ENCODE assay signal across 22 cellular contexts in genomic region chr2:206718296-206718695, GRCh38. TPM values are rescaled to one million over a fixed set of nuclear protein-coding genes. Genes with fewer than 3 reads are reported as not detected.
DNase-seq lines count a peak whose midpoint lies in the region; ATAC-seq, FAIRE-seq and TF ChIP-seq lines count a peak whose summit lies in the region.
"Had no signal": no experiment of that assay in that cellular context is flagged by ENCODE, and none has a peak within 500 bp of the region (broad histone marks: within the 10 kb centered on the region; RNA-seq: fewer than 3 reads in every experiment).

TSS of gene DYTN (minus strand) at chr2:206718396. CDS start at chr2:206718279, 117 bp downstream.

- no peak within 1 kb of the TSS for H3K23ac ChIP-seq in H1 (ENCODE audit: insufficient read length)

- no peak for TF ChIP-seq EP300 in H1 (IDR thresholded peaks at IDR 0.05; ENCODE audit: borderline replicate concordance in 1 of 2, low read depth in 2 of 2, low read length in 2 of 2)

- H3K36me3 ChIP-seq in H1 (ENCODE audit: control insufficient read depth in 2 of 4, insufficient read depth in 4 of 4, low read length in 3 of 4), result no peaks in the 10 kb centered on the region
- H3K36me3 ChIP-seq: HAP-1, SJSA1 had no signal

- no peak within 1 kb of the TSS for H3K56ac ChIP-seq in H1 (replicated peaks; ENCODE audit: insufficient read length, low read depth, low read length)

- no peak within 1 kb of the TSS for H3K27ac ChIP-seq in H1 (ENCODE audit: low read depth, low read length)
- H3K27ac ChIP-seq: GM23248, SJSA1 had no signal

- no peak for TF ChIP-seq RAD21 in H1 (IDR thresholded peaks at IDR 0.05 in 1 of 2, conservative IDR thresholded peaks at IDR 0.05 in 1 of 2; ENCODE audit: low read depth in 2 of 2, low read length in 2 of 2)

- no peak within 1 kb of the TSS for H3K4me2 ChIP-seq in H1 (ENCODE audit: insufficient read depth in 1 of 2, low read depth in 2 of 2, low read length in 2 of 2)

- H4K5ac ChIP-seq in H1 (ENCODE audit: insufficient read length, low read depth, low read length), result no peak within 1 kb of the TSS

- H3K79me1 ChIP-seq in H1 (ENCODE audit: low read depth, low read length), result no peaks in the 10 kb centered on the region

- CTCF ChIA-PET in H1 (lab: Charles Lee; ENCODE audit: partially characterized antibody), result interaction anchor here (0.9 to 1.1 kb wide), 2 partner anchors 16 to 25 kb away, joined by 3 read pairs; no protein-coding TSS in a partner anchor

- TF ChIP-seq CTCF in H1 (IDR thresholded peaks at IDR 0.05; ENCODE audit: control extremely low read depth in 1 of 3, insufficient read depth in 1 of 3, low read depth in 1 of 3, low read length in 3 of 3), result no peak

- no peaks in the 10 kb centered on the region for H3K79me2 ChIP-seq in H1 (ENCODE audit: control insufficient read depth in 1 of 2, insufficient read depth in 2 of 2, low read length in 2 of 2)

- H3K9me3 ChIP-seq in H1 (ENCODE audit: insufficient read depth in 2 of 2, low read depth in 1 of 2, low read length in 1 of 2), result peaks cover 0 to 7% of the 10 kb centered on the region in 2 experiments; a peak in 1 of 4 replicates
- H3K9me3 ChIP-seq: HAP-1, SJSA1 had no signal

- H3K18ac ChIP-seq in H1 (ENCODE audit: extremely low read depth, low read length), result no peak within 1 kb of the TSS

- 96% methylated on average over 1 of the region's 1 CpG; no CpG with 5 or more reads in 1 of the 2 experiments for WGBS in H1 (ENCODE audit: extremely low coverage in 1 of 2, insufficient coverage in 1 of 2, insufficient read length in 1 of 2, insufficient replicate concordance in 2 of 2, low coverage in 1 of 2, low lambda C conversion rate in 2 of 2, missing lambda C conversion rate in 1 of 2), 2 experiments

- no peak within 1 kb of the TSS for H3K4ac ChIP-seq in H1 (replicated peaks; ENCODE audit: insufficient read length, low read depth, low read length)

- H2BK20ac ChIP-seq in H1 (ENCODE audit: low read length), result no peak within 1 kb of the TSS

- no peak within 1 kb of the TSS for H3K9ac ChIP-seq in H1 (replicated peaks in 1 of 4; ENCODE audit: extremely low read depth in 1 of 4, low read depth in 3 of 4, low read length in 3 of 4)
- H3K9ac ChIP-seq: GM23248 had no signal

- H4K8ac ChIP-seq in H1 (ENCODE audit: extremely low read depth, insufficient read depth, low read length), result no peak within 1 kb of the TSS

- ATAC-seq in GM18870 (IDR thresholded peaks at IDR 0.05; ENCODE audit: unreplicated experiment) (peak; percentile 31), GM21526 (IDR thresholded peaks at IDR 0.05; ENCODE audit: low FRiP score, unreplicated experiment) (peak; percentile 39), HG03095 (IDR thresholded peaks at IDR 0.05; ENCODE audit: unreplicated experiment) (peak; percentile 32), HG02588 (IDR thresholded peaks at IDR 0.05; ENCODE audit: unreplicated experiment) (no peak), GM21737 (IDR thresholded peaks at IDR 0.05; ENCODE audit: unreplicated experiment) (no peak)
- ATAC-seq: Right ventricle myocardium inferior had no signal

- no peak within 1 kb of the TSS for H2AK5ac ChIP-seq in H1 (ENCODE audit: low read depth, low read length)

- no peak within 1 kb of the TSS for H4K91ac ChIP-seq in H1 (replicated peaks; ENCODE audit: insufficient read length, low read length)

- H2BK120ac ChIP-seq in H1 (replicated peaks; ENCODE audit: low read depth, low read length), result no peak within 1 kb of the TSS

- POLR2A ChIA-PET in H1 (lab: Charles Lee; ENCODE audit: partially characterized antibody), result no interaction called here

- no peaks in the 10 kb centered on the region for H3K23me2 ChIP-seq in H1 (ENCODE audit: low read depth, low read length)

- peak; percentile 19 for FAIRE-seq in H1 (lab: Jason Lieb, UNC)
- FAIRE-seq: HTR-8/SVneo had no signal

- peaks cover 0 to 3% (median under 1%) of the 10 kb centered on the region in 4 experiments; a peak in 3 of 7 replicates for H3K4me1 ChIP-seq in H1 (replicated peaks in 1 of 4; ENCODE audit: control insufficient read depth in 3 of 4, insufficient read depth in 4 of 4, low read length in 3 of 4)
- H3K4me1 ChIP-seq: HAP-1, SJSA1 had no signal

- no peak within 1 kb of the TSS for H2BK5ac ChIP-seq in H1 (ENCODE audit: low read depth, low read length)

- no peak within 1 kb of the TSS for H3K4me3 ChIP-seq in H1 (ENCODE audit: extremely low read depth in 1 of 4, insufficient read depth in 2 of 4, low read depth in 3 of 4, low read length in 4 of 4)
- H3K4me3 ChIP-seq: GM23248, HAP-1, SJSA1 had no signal

- TF ChIP-seq POLR2A in H1 (IDR thresholded peaks at IDR 0.05; ENCODE audit: control extremely low read depth in 1 of 2, low read depth in 2 of 2, low read length in 2 of 2), result no peak

- no peaks in the 10 kb centered on the region for H4K20me1 ChIP-seq in H1 (replicated peaks in 1 of 2; ENCODE audit: control insufficient read depth in 1 of 2, insufficient read depth in 2 of 2, low read length in 2 of 2)

- H2BK12ac ChIP-seq in H1 (ENCODE audit: low read depth, low read length), result no peak within 1 kb of the TSS

- no peak within 1 kb of the TSS for H2BK15ac ChIP-seq in H1 (ENCODE audit: low read length)

- no peak within 1 kb of the TSS for H3K14ac ChIP-seq in H1 (ENCODE audit: insufficient read length)

- DNase-seq in H1 (ENCODE audit: low read depth in 1 of 2, low spot score in 2 of 2), result no peak
- DNase-seq in NCI-H2196 (lab: John Stamatoyannopoulos, UW; ENCODE audit: unreplicated experiment), result no peak
- DNase-seq: CD4-positive, CD25-positive, alpha-beta regulatory T cell; DMS79; GM23248; KG1; NCI-H1105; NCI-H146; NCI-H2029 treated with DMSO at 0.1 percent for 48 hours; NCI-H446; NCI-H526; T-helper 1 cell had no signal

- peak within 1 kb of the TSS; percentile 49; the same call in 1 of the 2 replicates for H2AFZ ChIP-seq in H1 (ENCODE audit: low read length)
- H2AFZ ChIP-seq: GM23248 had no signal

- peaks cover 0 to 2% (median 0%) of the 10 kb centered on the region in 4 experiments; a peak in 1 of 7 replicates for H3K27me3 ChIP-seq in H1 (replicated peaks in 1 of 4; ENCODE audit: control insufficient read depth in 3 of 4, extremely low read depth in 1 of 4, insufficient read depth in 3 of 4, low read length in 3 of 4)

TF ChIP-seq in H1, 55 proteins besides CTCF, POLR2A, EP300 and RAD21 (continues in another document):
- no peak for TF ChIP-seq CHD1 (IDR thresholded peaks at IDR 0.05; ENCODE audit: low read depth, low read length)
- no peak for TF ChIP-seq NANOG (IDR thresholded peaks at IDR 0.05; ENCODE audit: insufficient read depth, low read depth, low read length, poor library complexity, severe bottlenecking)
- no peak for TF ChIP-seq JUN (IDR thresholded peaks at IDR 0.05; ENCODE audit: low read depth, low read length)
- TF ChIP-seq GABPA (IDR thresholded peaks at IDR 0.05; ENCODE audit: borderline replicate concordance, insufficient read depth, low read length), result no peak
- no peak for TF ChIP-seq CEBPB (IDR thresholded peaks at IDR 0.05; ENCODE audit: low read depth, low read length)
- no peak for TF ChIP-seq SIRT6 (IDR thresholded peaks at IDR 0.05; ENCODE audit: low read length)
- TF ChIP-seq EZH2 (IDR thresholded peaks at IDR 0.05; ENCODE audit: low read depth, low read length, severe bottlenecking), result no peak

RNA-seq across cellular contexts. Expression of gene DYTN, which starts in this region (rescaled TPM):
- total RNA-seq in H1 (2021; fragmentation: NEBNext Ultra II Directional; extraction: Animal tissue kit (Norgen Biotek cat#: 25700)), result not detected in 2 replicates
- not detected in 2 replicates for polyA plus RNA-seq in H1 (2011; rRNA removed)
- polyA plus RNA-seq in H1 (2011; cell fraction: cytosol; rRNA removed), result not detected
- polyA plus RNA-seq in H1 (2011; cell fraction: nucleus; rRNA removed), result not detected
- polyA plus RNA-seq in H1 (2012, experiment 1 of 2), result not detected in 4 replicates
- polyA plus RNA-seq in H1 (2012, experiment 2 of 2), result not detected
- polyA plus RNA-seq in H1 (2013, experiment 1 of 2), result not detected
- polyA plus RNA-seq in H1 (2013, experiment 2 of 2), result not detected
- 0.10 TPM in 1 of 2 replicates, not detected in the other for polyA minus RNA-seq in H1 (2011; rRNA and poly(A)+ RNA removed)
- not detected for polyA minus RNA-seq in H1 (2011; cell fraction: cytosol; rRNA and poly(A)+ RNA removed)
- polyA minus RNA-seq in H1 (2011; cell fraction: nucleus; rRNA and poly(A)+ RNA removed), result not detected
- total RNA-seq: CD4-positive, CD25-positive, alpha-beta regulatory T cell; GM23248; Right ventricle myocardium inferior; SJSA1 had no signal
- polyA plus RNA-seq: BJ; CD4-positive, CD25-positive, alpha-beta regulatory T cell; GM23248 had no signal

Comparison
In these comparisons a context has a peak if more than half of its experiments do, and no peak if none do; other contexts are left out.
1. ATAC-seq: peak in GM18870 (single experiment), GM21526 (single experiment) and HG03095 (single experiment); none in HG02588 (single experiment) and GM21737 (single experiment).